In the genomic region with DNA sequence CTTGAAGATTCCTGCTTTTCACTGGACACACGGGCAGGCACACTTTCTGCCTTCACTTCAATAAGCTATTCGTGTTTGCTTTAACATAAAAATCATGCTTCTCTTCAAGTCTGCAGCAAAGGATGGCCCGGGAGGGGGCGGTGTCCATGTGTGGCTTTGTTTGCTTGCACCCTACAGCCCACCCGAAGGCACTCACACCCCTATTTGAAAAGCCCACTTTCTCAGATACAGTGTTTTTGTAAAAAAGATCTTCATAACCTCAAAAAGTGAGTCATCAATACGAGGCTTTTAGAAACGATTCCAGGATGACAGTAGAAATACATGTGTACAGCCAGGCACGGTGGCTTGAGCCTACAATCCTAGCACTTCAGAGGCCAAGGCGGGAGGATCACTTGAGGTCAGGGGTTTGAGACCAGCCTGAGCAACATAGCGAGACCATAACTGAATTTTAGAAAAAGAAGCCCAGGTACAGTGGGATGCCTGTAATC, we compare ENCODE assay signal across 20 cellular contexts. TPM values are rescaled to one million over a fixed set of nuclear protein-coding genes. Genes with fewer than 3 reads are reported as not detected.
DNase-seq lines count a peak whose midpoint lies in the region; ATAC-seq and TF ChIP-seq lines count a peak whose summit lies in the region.
"Had no signal": no experiment of that assay in that cellular context is flagged by ENCODE, and none has a peak within 500 bp of the region (broad histone marks: within the 10 kb centered on the region; RNA-seq: fewer than 3 reads in every experiment).

No MANE protein-coding gene starts in this region.

- peaks cover 14% of the 10 kb centered on the region for H3K4me1 Mint-ChIP-seq in HFFc6 (ENCODE audit: low read depth)

- H3K36me3 Mint-ChIP-seq in HFFc6 (ENCODE audit: low read depth) = no peaks in the 10 kb centered on the region
- H3K36me3 Mint-ChIP-seq: naive B cell had no signal

- H3K9ac ChIP-seq in mucosa of rectum (ENCODE audit: low read depth in 1 of 2, low read length in 2 of 2) = no peak overlapping the region
- H3K9ac ChIP-seq: BLaER1 treated with 17β-estradiol and CSF1 and Interleukin-3, amounts not matched to agents 10 nM and 100 nM had no signal

- DNase-seq in AG08395 (ENCODE audit: low spot score) (peak; percentile 43), HFFc6 (peak; percentile 25), astrocyte of the hippocampus (ENCODE audit: low read depth, low spot score) (peak; percentile 37), iPS-NIHi7 (ENCODE audit: extremely low spot score) (no peak), SHP77 treated with DMSO at 0.1 percent for 48 hours (lab: John Stamatoyannopoulos, UW) (no peak)
- DNase-seq: activated CD8-positive, alpha-beta T cell treated with anti-CD3 and anti-CD28 coated beads for 36 hours; caudate nucleus; DND-41; naive B cell; NCI-H1436 treated with DMSO at 0.1 percent for 48 hours; NCI-H524; stimulated activated CD4-positive, alpha-beta T cell treated with anti-CD3 and anti-CD28 coated beads, Interleukin-1b, Interleukin-23, amount 100 ng/mL, for 48 hours; T1000 had no signal

- no peaks in the 10 kb centered on the region for H3K36me3 ChIP-seq in mucosa of rectum (ENCODE audit: control insufficient read depth in 2 of 2, insufficient read depth in 2 of 2, low read length in 2 of 2)
- H3K36me3 ChIP-seq: BLaER1 treated with 17β-estradiol and CSF1 and Interleukin-3, amounts not matched to agents 10 nM and 100 nM; tibial nerve had no signal

- H3K27ac Mint-ChIP-seq in HFFc6 = no peak overlapping the region
- H3K27ac Mint-ChIP-seq: activated CD8-positive, alpha-beta T cell treated with anti-CD3 and anti-CD28 coated beads for 36 hours; naive B cell had no signal

- no peak; the same call in 1 of the 2 replicates for TF ChIP-seq CTCF in HFFc6 (IDR thresholded peaks at IDR 0.05)

- peak overlapping the region; percentile 70 to 74 for H3K27ac ChIP-seq in mucosa of rectum (ENCODE audit: low read depth in 2 of 2, low read length in 2 of 2)
- H3K27ac ChIP-seq: BLaER1 treated with 17β-estradiol and CSF1 and Interleukin-3, amounts not matched to agents 10 nM and 100 nM; psoas muscle; tibial nerve had no signal

- peaks cover 24% of the 10 kb centered on the region for H3K27me3 Mint-ChIP-seq in HFFc6 (ENCODE audit: insufficient read depth)
- H3K27me3 Mint-ChIP-seq: activated CD8-positive, alpha-beta T cell treated with anti-CD3 and anti-CD28 coated beads for 36 hours had no signal

- no peak overlapping the region for H3K4me3 ChIP-seq in mucosa of rectum (ENCODE audit: low read length in 2 of 2)
- H3K4me3 ChIP-seq: BLaER1 treated with 17β-estradiol and CSF1 and Interleukin-3, amounts not matched to agents 10 nM and 100 nM; GM12878; psoas muscle; tibial nerve had no signal

- no peak overlapping the region for H3K4me3 Mint-ChIP-seq in HFFc6
- H3K4me3 Mint-ChIP-seq: activated CD8-positive, alpha-beta T cell treated with anti-CD3 and anti-CD28 coated beads for 36 hours; naive B cell had no signal

- H3K4me1 ChIP-seq in mucosa of rectum (ENCODE audit: control insufficient read depth in 2 of 2, insufficient read depth in 2 of 2, low read length in 2 of 2) = peaks cover 15 to 31% of the 10 kb centered on the region in 2 donors
- H3K4me1 ChIP-seq: psoas muscle had no signal

- no peaks in the 10 kb centered on the region for H3K27me3 ChIP-seq in mucosa of rectum (ENCODE audit: control insufficient read depth in 2 of 2, insufficient read depth in 2 of 2, low read length in 2 of 2)
- H3K27me3 ChIP-seq: BLaER1 treated with 17β-estradiol and CSF1 and Interleukin-3, amounts not matched to agents 10 nM and 100 nM; tibial nerve had no signal

- no peak for ATAC-seq in HG03439 (IDR thresholded peaks at IDR 0.05; ENCODE audit: unreplicated experiment)
- ATAC-seq in HG03139 (IDR thresholded peaks at IDR 0.05; ENCODE audit: unreplicated experiment) = no peak
- ATAC-seq: activated CD8-positive, alpha-beta T cell treated with anti-CD3 and anti-CD28 coated beads for 36 hours; GM12878; psoas muscle had no signal

- no peaks in the 10 kb centered on the region for H3K9me3 ChIP-seq in mucosa of rectum (ENCODE audit: control insufficient read depth in 2 of 2, low read length in 2 of 2)
- H3K9me3 ChIP-seq: BLaER1 treated with 17β-estradiol and CSF1 and Interleukin-3, amounts not matched to agents 10 nM and 100 nM; psoas muscle; tibial nerve had no signal

- H3K9me3 Mint-ChIP-seq in HFFc6 = no peaks in the 10 kb centered on the region
- H3K9me3 Mint-ChIP-seq: activated CD8-positive, alpha-beta T cell treated with anti-CD3 and anti-CD28 coated beads for 36 hours had no signal

RNA-seq across cellular contexts. Expression of gene HPCAL1, which starts 36.5 kb away (rescaled TPM):
- 10 to 100 TPM; 36.3 to 60.3 (median 57.2) TPM for total RNA-seq in HFFc6 (2021; fragmentation: NEBNext Ultra II Directional; extraction: Animal tissue kit (Norgen Biotek cat#: 25700))

Comparison
In these comparisons a context has a peak if more than half of its experiments do, and no peak if none do; other contexts are left out.
1. DNase-seq: peak in AG08395 (single experiment), HFFc6 (single experiment) and astrocyte of the hippocampus (single experiment); none in iPS-NIHi7 (single experiment) and SHP77 treated with DMSO at 0.1 percent for 48 hours (single experiment).